In the genomic region with DNA sequence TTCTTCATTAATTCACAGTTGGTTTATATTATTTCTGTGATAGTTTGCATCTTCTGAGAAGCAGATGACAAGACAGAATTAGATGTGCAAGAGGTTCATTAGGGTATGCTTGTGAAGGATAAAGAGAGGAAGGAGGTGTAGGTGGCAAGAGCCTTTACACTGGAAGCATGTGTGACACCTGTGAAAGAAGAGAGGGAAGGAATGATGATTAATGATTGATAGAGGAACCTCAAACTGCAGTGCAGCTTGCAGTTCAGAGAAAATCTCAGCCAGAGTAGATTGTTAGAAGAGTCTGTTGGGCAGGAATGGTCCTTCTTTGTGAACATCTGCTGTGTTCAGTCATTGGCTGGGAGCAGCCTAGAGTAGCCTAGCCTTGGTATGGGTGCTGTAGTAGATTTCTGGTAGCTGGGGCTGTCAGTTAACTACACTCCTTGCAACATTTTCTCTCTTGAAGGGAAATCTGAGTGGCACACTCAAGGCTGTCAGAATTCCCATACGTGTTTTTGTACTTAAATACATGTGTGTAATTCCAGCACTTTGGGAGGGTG, we compare ENCODE assay signal across 1 cellular context.
TF ChIP-seq lines count a peak whose summit lies in the region.

No MANE protein-coding gene starts in this region.

TF ChIP-seq in GM12878, 131 proteins besides CTCF, POLR2A, EP300 and RAD21:
- TF ChIP-seq RUNX3 (IDR thresholded peaks at IDR 0.05; ENCODE audit: low read length) (no peak), POLR2AphosphoS2 (IDR thresholded peaks at IDR 0.05; ENCODE audit: low read depth, low read length) (no peak), SMAD1 (IDR thresholded peaks at IDR 0.05; ENCODE audit: low read depth, partially characterized antibody) (no peak), PKNOX1 (IDR thresholded peaks at IDR 0.05) (peak; percentile 24; the same call in 1 of the 2 replicates), ZNF24 (IDR thresholded peaks at IDR 0.05) (no peak), ZSCAN29 (IDR thresholded peaks at IDR 0.05) (no peak), RCOR1 (conservative IDR thresholded peaks at IDR 0.05; ENCODE audit: low read depth, low read length) (no peak), ATF7 (IDR thresholded peaks at IDR 0.05; ENCODE audit: low read depth) (no peak)
